12 cellular contexts compared by ENCODE assay signal in genomic region chr6:109515781-109516409, GRCh38. TPM values are rescaled to one million over a fixed set of nuclear protein-coding genes. Genes with fewer than 3 reads are reported as not detected.
A peak's percentile ranks its signal among the peaks of the same experiment; 100 is the strongest.
DNase-seq lines count a peak whose midpoint lies in the region; TF ChIP-seq lines count a peak whose summit lies in the region.
"Had no signal": no experiment of that assay in that cellular context is flagged by ENCODE, and none has a peak within 500 bp of the region (broad histone marks: within the 10 kb centered on the region; RNA-seq: fewer than 3 reads in every experiment).

No MANE protein-coding gene starts in this region.

- CTCF ChIA-PET in PC-9 (lab: Charles Lee) (no interaction called here), RWPE1 (lab: Yijun Ruan, JAX) (interaction anchor here (0.5 kb wide), 1 partner anchor 489 kb away, joined by 3 read pairs; no protein-coding TSS in a partner anchor)

- H3K4me3 ChIP-seq in PC-9 (no peak overlapping the region; the same call in 1 of the 2 replicates), duodenal mucosa (ENCODE audit: low read depth in 1 of 2, low read length in 2 of 2) (peak overlapping the region; percentile 45 to 65)
- H3K4me3 ChIP-seq: mucosa of descending colon, sigmoid colon had no signal

- no peaks in the 10 kb centered on the region for H3K27me3 Mint-ChIP-seq in activated naive CD4-positive, alpha-beta T cell treated with anti-CD3 and anti-CD28 coated beads, Interleukin-2, amount 50 U/mL, for 24 hours

- H3K27me3 ChIP-seq in PC-9 (ENCODE audit: insufficient read depth, low read depth): no peaks in the 10 kb centered on the region
- H3K27me3 ChIP-seq in duodenal mucosa (ENCODE audit: control insufficient read depth in 1 of 2, insufficient read depth in 2 of 2, low read length in 2 of 2): no peaks in the 10 kb centered on the region
- H3K27me3 ChIP-seq: sigmoid colon had no signal

- H3K4me2 ChIP-seq in PC-9: peak overlapping the region; percentile 30; the same call in 1 of the 2 replicates

- peak overlapping the region; percentile 78 for H3K4me3 Mint-ChIP-seq in activated naive CD4-positive, alpha-beta T cell treated with anti-CD3 and anti-CD28 coated beads, Interleukin-2, amount 50 U/mL, for 24 hours

- peak overlapping the region; percentile 28; the same call in 1 of the 2 replicates for H2AFZ ChIP-seq in PC-9

- H3K9me3 ChIP-seq in PC-9 (ENCODE audit: insufficient read depth, low read depth) (no peaks in the 10 kb centered on the region), duodenal mucosa (ENCODE audit: control insufficient read depth in 1 of 2, low read length in 2 of 2) (no peaks in the 10 kb centered on the region)
- H3K9me3 ChIP-seq: mucosa of descending colon, sigmoid colon had no signal

- no peaks in the 10 kb centered on the region for H3K79me2 ChIP-seq in PC-9 (ENCODE audit: low read depth)

- H3K36me3 ChIP-seq in PC-9 (ENCODE audit: low read depth): no peaks in the 10 kb centered on the region
- no peaks in the 10 kb centered on the region for H3K36me3 ChIP-seq in duodenal mucosa (ENCODE audit: control insufficient read depth in 1 of 2, insufficient read depth in 2 of 2, low read length in 2 of 2)
- H3K36me3 ChIP-seq: sigmoid colon had no signal

- H3K4me1 ChIP-seq in PC-9 (replicated peaks; ENCODE audit: insufficient read depth) (peaks cover 10% of the 10 kb centered on the region), duodenal mucosa (ENCODE audit: control insufficient read depth in 1 of 2, insufficient read depth in 2 of 2, low read length in 2 of 2) (peaks cover 0 to 4% of the 10 kb centered on the region in 2 donors)
- H3K4me1 ChIP-seq: sigmoid colon had no signal

- TF ChIP-seq CTCF in PC-9 (conservative IDR thresholded peaks at IDR 0.05) (no peak), RWPE1 (conservative IDR thresholded peaks at IDR 0.05; ENCODE audit: low read depth) (no peak), GM20000 (IDR thresholded peaks at IDR 0.05; ENCODE audit: extremely low read depth, missing control alignments) (no peak)

- intact Hi-C loops in PC-9 (cut with micrococcal nuclease; ENCODE audit: unreplicated experiment): no loop called here

- H3K36me3 Mint-ChIP-seq in activated naive CD4-positive, alpha-beta T cell treated with anti-CD3 and anti-CD28 coated beads, Interleukin-2, amount 50 U/mL, for 24 hours: peaks cover 2% of the 10 kb centered on the region

- POLR2A ChIA-PET in PC-9 (lab: Charles Lee; ENCODE audit: unreplicated experiment) (no interaction called here), RWPE1 (lab: Yijun Ruan, JAX; ENCODE audit: low non-redundant PET) (no interaction called here)

- no peaks in the 10 kb centered on the region for H4K20me1 ChIP-seq in PC-9 (ENCODE audit: insufficient read depth)

- H3K9me2 ChIP-seq in PC-9 (ENCODE audit: insufficient read depth): no peaks in the 10 kb centered on the region; the same call in 1 of the 2 replicates

- H3F3A ChIP-seq in PC-9 (ENCODE audit: insufficient read depth, low read depth): 0 out of 2 replicates have a peak, but pooled peaks cover 6% of the 10 kb centered on the region

- peak overlapping the region; percentile 18 for H3K27ac Mint-ChIP-seq in activated naive CD4-positive, alpha-beta T cell treated with anti-CD3 and anti-CD28 coated beads, Interleukin-2, amount 50 U/mL, for 24 hours

- H3K4me1 Mint-ChIP-seq in activated naive CD4-positive, alpha-beta T cell treated with anti-CD3 and anti-CD28 coated beads, Interleukin-2, amount 50 U/mL, for 24 hours: peaks cover 30% of the 10 kb centered on the region

- BruUV-seq in PC-9 (replicated peaks; lab: Mats Ljungman, UMichigan): no TSS peak

- no peak overlapping the region for H3K27ac ChIP-seq in PC-9
- no peak overlapping the region for H3K27ac ChIP-seq in duodenal mucosa (ENCODE audit: low read depth, low read length)
- H3K27ac ChIP-seq in RWPE1: no peak overlapping the region
- H3K27ac ChIP-seq: sigmoid colon had no signal

- H3K9me3 Mint-ChIP-seq in activated naive CD4-positive, alpha-beta T cell treated with anti-CD3 and anti-CD28 coated beads, Interleukin-2, amount 50 U/mL, for 24 hours: no peaks in the 10 kb centered on the region

- DNase-seq in activated naive CD4-positive, alpha-beta T cell (lab: John Stamatoyannopoulos, UW): no peak
- DNase-seq in PC-9: no peak
- DNase-seq in COLO829 (ENCODE audit: low spot score): no peak
- no peak for DNase-seq in stimulated activated CD4-positive, alpha-beta T cell treated with anti-CD3 and anti-CD28 coated beads, Interleukin-4, amount 100 ng/mL, for 1 hour
- no peak for DNase-seq in RWPE1 (ENCODE audit: low spot score)
- DNase-seq in GM20000 (ENCODE audit: low spot score): no peak
- DNase-seq: C1 segment of cervical spinal cord, mucosa of descending colon, NCI-H1930, sigmoid colon had no signal

- H3K9ac ChIP-seq in duodenal mucosa (ENCODE audit: low read depth in 1 of 2, low read length in 2 of 2): peak overlapping the region in 1 of 2 donors; percentile 31

RNA-seq across cellular contexts. Expression of gene ZBTB24, which starts 32.9 kb away (rescaled TPM):
- 5.4 and 7.2 TPM in 2 replicates for total RNA-seq in PC-9 (2021)
